9 cellular contexts compared by ENCODE assay signal in genomic region chr6:75230484-75231325, GRCh38. TPM values are rescaled to one million over a fixed set of nuclear protein-coding genes. Genes with fewer than 3 reads are reported as not detected.
A peak's percentile ranks its signal among the peaks of the same experiment; 100 is the strongest.
DNase-seq lines count a peak whose midpoint lies in the region; ATAC-seq, FAIRE-seq and TF ChIP-seq lines count a peak whose summit lies in the region.
"Had no signal": no experiment of that assay in that cellular context is flagged by ENCODE, and none has a peak within 500 bp of the region (broad histone marks: within the 10 kb centered on the region; RNA-seq: fewer than 3 reads in every experiment).

No MANE protein-coding gene starts in this region.

- WGBS in K562 (ENCODE audit: insufficient coverage, low coverage, missing lambda C conversion rate) = 28% methylated on average over 10 of the region's 10 CpGs

- H3K4me1 ChIP-seq in K562 (replicated peaks in 1 of 2; ENCODE audit: control insufficient read depth in 2 of 2, insufficient read depth in 2 of 2, low read length in 2 of 2) = no peaks in the 10 kb centered on the region

- peaks cover 4% of the 10 kb centered on the region for H3K36me3 Mint-ChIP-seq in effector memory CD8-positive, alpha-beta T cell (ENCODE audit: insufficient read depth)
- no peaks in the 10 kb centered on the region for H3K36me3 Mint-ChIP-seq in activated T-helper 1 cell treated with anti-CD3 and anti-CD28 coated beads, Interleukin-12 subunit alpha, Interleukin-12 subunit beta, Interleukin-2, Interleukin-4 antibody, amounts not matched to agents 30 ng/mL and 10 ng/mL and 1 ng/mL, durations not matched to agents 14 hours and 24 hours and 36 hours (ENCODE audit: low read depth)

- no peak overlapping the region for H2AFZ ChIP-seq in K562 (ENCODE audit: low read depth, low read length)

- FAIRE-seq in K562 (lab: Jason Lieb, UNC) = peak; percentile 76

- POLR2A ChIA-PET in K562 (lab: Yijun Ruan, JAX) = no interaction called here

- in situ Hi-C loops in K562 (cut with MboI) = no loop called here

- H3K4me1 Mint-ChIP-seq in effector memory CD8-positive, alpha-beta T cell (ENCODE audit: low read depth in 2 of 2) = no peaks in the 10 kb centered on the region
- no peaks in the 10 kb centered on the region for H3K4me1 Mint-ChIP-seq in activated T-helper 1 cell treated with anti-CD3 and anti-CD28 coated beads, Interleukin-12 subunit alpha, Interleukin-12 subunit beta, Interleukin-2, Interleukin-4 antibody, amounts not matched to agents 30 ng/mL and 10 ng/mL and 1 ng/mL, durations not matched to agents 14 hours and 24 hours and 36 hours (ENCODE audit: low read depth)

- no peaks in the 10 kb centered on the region for H4K20me1 ChIP-seq in K562 (replicated peaks; ENCODE audit: control insufficient read depth, insufficient read depth, low read length)

- CTCF ChIA-PET in K562 (lab: Yijun Ruan, JAX; ENCODE audit: low intra/inter-chr PET ratio) = interaction anchor here (0.6 kb wide), 2 partner anchors 296 to 1492 kb away, joined by 3 read pairs; no protein-coding TSS in a partner anchor

- H3K36me3 ChIP-seq in K562 (ENCODE audit: control insufficient read depth, insufficient read depth, low read length) = no peaks in the 10 kb centered on the region

- H3K9me3 Mint-ChIP-seq in effector memory CD8-positive, alpha-beta T cell = no peaks in the 10 kb centered on the region
- no peaks in the 10 kb centered on the region for H3K9me3 Mint-ChIP-seq in activated T-helper 1 cell treated with anti-CD3 and anti-CD28 coated beads, Interleukin-12 subunit alpha, Interleukin-12 subunit beta, Interleukin-2, Interleukin-4 antibody, amounts not matched to agents 30 ng/mL and 10 ng/mL and 1 ng/mL, durations not matched to agents 14 hours and 24 hours and 36 hours

- intact Hi-C loops in K562 (cut with micrococcal nuclease) = no loop called here
- intact Hi-C loops in activated T-helper 1 cell treated with anti-CD3 and anti-CD28 coated beads, Interleukin-12 subunit alpha, Interleukin-12 subunit beta, Interleukin-2, Interleukin-4 antibody, amounts not matched to agents 30 ng/mL and 10 ng/mL and 1 ng/mL, durations not matched to agents 14 hours and 24 hours and 36 hours (cut with micrococcal nuclease) = no loop called here

- H3K27ac Mint-ChIP-seq in effector memory CD8-positive, alpha-beta T cell = no peak overlapping the region
- H3K27ac Mint-ChIP-seq in activated T-helper 1 cell treated with anti-CD3 and anti-CD28 coated beads, Interleukin-12 subunit alpha, Interleukin-12 subunit beta, Interleukin-2, Interleukin-4 antibody, amounts not matched to agents 30 ng/mL and 10 ng/mL and 1 ng/mL, durations not matched to agents 14 hours and 24 hours and 36 hours = no peak overlapping the region

- H3K9me1 ChIP-seq in K562 (ENCODE audit: control insufficient read depth, insufficient read depth, low read length) = no peaks in the 10 kb centered on the region

- H3K4me2 ChIP-seq in K562 (ENCODE audit: insufficient read depth, low read length) = no peak overlapping the region

- peak; percentile 50 to 68 (median 58); a peak in 5 of 6 replicates for TF ChIP-seq CTCF in K562 (IDR thresholded peaks at IDR 0.05 in 2 of 3, conservative IDR thresholded peaks at IDR 0.05 in 1 of 3; ENCODE audit: insufficient read depth in 2 of 3, low read depth in 1 of 3, low read length in 3 of 3)

- TF ChIP-seq RAD21 in K562 (CRISPR knock-in tag; conservative IDR thresholded peaks at IDR 0.05 in 1 of 2, IDR thresholded peaks at IDR 0.05 in 1 of 2) = peak; percentile 58 to 68

- no peak overlapping the region for H3K9ac ChIP-seq in K562 (ENCODE audit: insufficient read depth in 1 of 2, low read depth in 2 of 2, low read length in 2 of 2)

- H3K9me3 ChIP-seq in K562 (replicated peaks; ENCODE audit: control insufficient read depth, insufficient read depth, low read depth, low read length) = no peaks in the 10 kb centered on the region

- H3K79me2 ChIP-seq in K562 (ENCODE audit: control insufficient read depth, insufficient read depth, low read length) = no peaks in the 10 kb centered on the region

- TF ChIP-seq POLR2A in K562 (conservative IDR thresholded peaks at IDR 0.05) = no peak

- no peaks in the 10 kb centered on the region for H3K27me3 ChIP-seq in K562 (ENCODE audit: control insufficient read depth in 2 of 2, insufficient read depth in 2 of 2, low read length in 2 of 2)

- no TSS peak for BruUV-seq in K562 (replicated peaks; lab: Mats Ljungman, UMichigan)

- no peak overlapping the region for H3K4me3 Mint-ChIP-seq in effector memory CD8-positive, alpha-beta T cell
- no peak overlapping the region for H3K4me3 Mint-ChIP-seq in activated T-helper 1 cell treated with anti-CD3 and anti-CD28 coated beads, Interleukin-12 subunit alpha, Interleukin-12 subunit beta, Interleukin-2, Interleukin-4 antibody, amounts not matched to agents 30 ng/mL and 10 ng/mL and 1 ng/mL, durations not matched to agents 14 hours and 24 hours and 36 hours

- no peak for TF ChIP-seq EP300 in K562 (IDR thresholded peaks at IDR 0.05; ENCODE audit: low read length)

- ATAC-seq in K562 = peak; percentile 91
- ATAC-seq in effector memory CD8-positive, alpha-beta T cell (replicated peaks) = no peak
- ATAC-seq in GM18498 (IDR thresholded peaks at IDR 0.05; ENCODE audit: unreplicated experiment) = no peak

- H3K4me3 ChIP-seq in K562 = no peak overlapping the region

- no peaks in the 10 kb centered on the region for H3K27me3 Mint-ChIP-seq in effector memory CD8-positive, alpha-beta T cell
- H3K27me3 Mint-ChIP-seq in activated T-helper 1 cell treated with anti-CD3 and anti-CD28 coated beads, Interleukin-12 subunit alpha, Interleukin-12 subunit beta, Interleukin-2, Interleukin-4 antibody, amounts not matched to agents 30 ng/mL and 10 ng/mL and 1 ng/mL, durations not matched to agents 14 hours and 24 hours and 36 hours (ENCODE audit: insufficient read depth) = peaks cover 4% of the 10 kb centered on the region

- H3K27ac ChIP-seq in K562 (ENCODE audit: extremely low read depth, low read depth, low read length) = no peak overlapping the region

- peak; percentile 54 for DNase-seq in Daoy (ENCODE audit: low read depth)
- DNase-seq in LoVo (ENCODE audit: low spot score) = peak; percentile 50
- peak; percentile 41 to 57 (median 55) for DNase-seq in K562 (ENCODE audit: extremely low read depth in 1 of 4, low spot score in 3 of 4)
- peak; percentile 54 for DNase-seq in kidney tubule cell (ENCODE audit: low spot score)
- no peak for DNase-seq in effector memory CD8-positive, alpha-beta T cell
- DNase-seq in NCI-H1436 (lab: John Stamatoyannopoulos, UW) = no peak
- DNase-seq in activated T-helper 1 cell treated with anti-CD3 and anti-CD28 coated beads, Interleukin-12 subunit alpha, Interleukin-12 subunit beta, Interleukin-2, Interleukin-4 antibody, amounts not matched to agents 30 ng/mL and 10 ng/mL and 1 ng/mL, durations not matched to agents 14 hours and 24 hours and 36 hours (ENCODE audit: low spot score) = no peak

RNA-seq across cellular contexts. Expression of gene COX7A2, which starts 12.9 kb away (rescaled TPM):
- 801 and 813 TPM in 2 replicates for total RNA-seq in Daoy (2014; rRNA removed; shearing (Covaris generic))
- 16.2 and 38.9 TPM in 2 replicates for total RNA-seq in K562 (2011; cell fraction: chromatin; rRNA removed; ENCODE audit: low replicate concordance)
- 35.9 and 40.2 TPM in 2 replicates for total RNA-seq in K562 (2011; cell fraction: nucleolus; rRNA removed)
- total RNA-seq in K562 (2011; cell fraction: nucleoplasm; rRNA removed) = 46.6 and 74.0 TPM in 2 replicates
- total RNA-seq in K562 (2014; rRNA removed) (182 and 234 TPM in 2 replicates), K562 (2014; rRNA removed; fragmentation: Illumina TruSeq; extraction: Trizol) (546 and 593 TPM in 2 replicates), K562 (2015; rRNA removed; fragmentation: Illumina TruSeq; extraction: Trizol) (529 and 585 TPM in 2 replicates), K562 (2021) (548 and 636 TPM in 2 replicates)
- polyA plus RNA-seq in K562 (2011; rRNA removed) (833 and 852 TPM in 2 replicates), K562 (2014; fragmentation: Illumina TruSeq; extraction: Trizol) (472 and 685 TPM in 2 replicates), K562 (2014; fragmentation: Nextera tagmentation; extraction: Ambion mirVana) (1,000 to 10,000 TPM; 1,858 to 2,216 TPM), K562 (2014; rRNA removed) (402 and 501 TPM in 2 replicates)
- polyA plus RNA-seq in K562 (2011; cell fraction: cytosol; rRNA removed) = 229 and 319 TPM in 2 replicates
- 197 and 351 TPM in 2 replicates for polyA plus RNA-seq in K562 (2011; cell fraction: nucleus; rRNA removed)
- 641 and 749 TPM in 2 replicates for polyA plus RNA-seq in K562 (2012)
- 40.4 and 45.6 TPM in 2 replicates for polyA minus RNA-seq in K562 (2011; rRNA and poly(A)+ RNA removed)
- polyA minus RNA-seq in K562 (2011; cell fraction: cytosol; rRNA and poly(A)+ RNA removed) = 38.7 and 61.6 TPM in 2 replicates
- 12.9 and 28.1 TPM in 2 replicates for polyA minus RNA-seq in K562 (2011; cell fraction: nucleus; rRNA and poly(A)+ RNA removed)
- total RNA-seq in activated T-helper 1 cell treated with anti-CD3 and anti-CD28 coated beads, Interleukin-12 subunit alpha, Interleukin-12 subunit beta, Interleukin-2, Interleukin-4 antibody, amounts not matched to agents 30 ng/mL and 10 ng/mL and 1 ng/mL, durations not matched to agents 14 hours and 24 hours and 36 hours = 495 and 497 TPM in 2 replicates

RNA-seq across cellular contexts. Expression of gene COL12A1, which starts 24.9 kb away (rescaled TPM):
- 5.5 and 6.6 TPM in 2 replicates for total RNA-seq in Daoy (2014; rRNA removed; shearing (Covaris generic))
- total RNA-seq in K562 (2011; cell fraction: chromatin; rRNA removed; ENCODE audit: low replicate concordance) = 0.18 TPM in 1 of 2 replicates, not detected in the other
- total RNA-seq in K562 (2011; cell fraction: nucleolus; rRNA removed) = not detected in 2 replicates
- not detected in 2 replicates for total RNA-seq in K562 (2011; cell fraction: nucleoplasm; rRNA removed)
- total RNA-seq in K562 (2014; rRNA removed) (not detected in 2 replicates), K562 (2014; rRNA removed; fragmentation: Illumina TruSeq; extraction: Trizol) (not detected in 2 replicates), K562 (2015; rRNA removed; fragmentation: Illumina TruSeq; extraction: Trizol) (not detected in 2 replicates), K562 (2021) (0.11 and 0.20 TPM in 2 replicates)
- polyA plus RNA-seq in K562 (2011; rRNA removed) (0.01 TPM in 1 of 2 replicates, not detected in the other), K562 (2014; fragmentation: Illumina TruSeq; extraction: Trizol) (not detected in 2 replicates), K562 (2014; fragmentation: Nextera tagmentation; extraction: Ambion mirVana) (not detected), K562 (2014; rRNA removed) (0.01 TPM in 1 of 2 replicates, not detected in the other)
- polyA plus RNA-seq in K562 (2011; cell fraction: cytosol; rRNA removed) = 0.01 TPM in 1 of 2 replicates, not detected in the other
- polyA plus RNA-seq in K562 (2011; cell fraction: nucleus; rRNA removed) = 0.04 and 0.08 TPM in 2 replicates
- 0.01 TPM in 1 of 2 replicates, not detected in the other for polyA plus RNA-seq in K562 (2012)
- polyA minus RNA-seq in K562 (2011; rRNA and poly(A)+ RNA removed) = 0.27 TPM in 1 of 2 replicates, not detected in the other
- 1.5 and 1.8 TPM in 2 replicates for polyA minus RNA-seq in K562 (2011; cell fraction: cytosol; rRNA and poly(A)+ RNA removed)
- polyA minus RNA-seq in K562 (2011; cell fraction: nucleus; rRNA and poly(A)+ RNA removed) = 0.22 and 0.27 TPM in 2 replicates
- 0.03 TPM in 1 of 2 replicates, not detected in the other for total RNA-seq in activated T-helper 1 cell treated with anti-CD3 and anti-CD28 coated beads, Interleukin-12 subunit alpha, Interleukin-12 subunit beta, Interleukin-2, Interleukin-4 antibody, amounts not matched to agents 30 ng/mL and 10 ng/mL and 1 ng/mL, durations not matched to agents 14 hours and 24 hours and 36 hours
- total RNA-seq: T-helper 1 cell treated with Interleukin-12 subunit alpha and Interleukin-12 subunit beta and Interleukin-4 antibody, amounts not matched to agents 30 ng/mL and 1 ng/mL, for 36 hours had no signal

RNA-seq across cellular contexts. Expression of gene TMEM30A, which starts 53.9 kb away (rescaled TPM):
- 101 and 115 TPM in 2 replicates for total RNA-seq in Daoy (2014; rRNA removed; shearing (Covaris generic))
- 14.6 and 50.2 TPM in 2 replicates for total RNA-seq in K562 (2011; cell fraction: chromatin; rRNA removed; ENCODE audit: low replicate concordance)
- 9.2 and 12.1 TPM in 2 replicates for total RNA-seq in K562 (2011; cell fraction: nucleolus; rRNA removed)
- total RNA-seq in K562 (2011; cell fraction: nucleoplasm; rRNA removed) = 30.1 and 51.8 TPM in 2 replicates
- total RNA-seq in K562 (2014; rRNA removed) (16.3 and 17.1 TPM in 2 replicates), K562 (2014; rRNA removed; fragmentation: Illumina TruSeq; extraction: Trizol) (31.2 and 37.1 TPM in 2 replicates), K562 (2015; rRNA removed; fragmentation: Illumina TruSeq; extraction: Trizol) (27.0 and 29.2 TPM in 2 replicates), K562 (2021) (27.4 and 29.5 TPM in 2 replicates)
- polyA plus RNA-seq in K562 (2011; rRNA removed) (14.0 and 15.0 TPM in 2 replicates), K562 (2014; fragmentation: Illumina TruSeq; extraction: Trizol) (20.6 and 21.3 TPM in 2 replicates), K562 (2014; fragmentation: Nextera tagmentation; extraction: Ambion mirVana) (1 to 10 TPM; 6.5 to 9.0 TPM), K562 (2014; rRNA removed) (16.3 and 16.7 TPM in 2 replicates)
- polyA plus RNA-seq in K562 (2011; cell fraction: cytosol; rRNA removed) = 2.8 and 6.8 TPM in 2 replicates
- 6.6 and 11.8 TPM in 2 replicates for polyA plus RNA-seq in K562 (2011; cell fraction: nucleus; rRNA removed)
- polyA plus RNA-seq in K562 (2012) = 23.0 and 34.7 TPM in 2 replicates
- 30.7 and 39.1 TPM in 2 replicates for polyA minus RNA-seq in K562 (2011; rRNA and poly(A)+ RNA removed)
- polyA minus RNA-seq in K562 (2011; cell fraction: cytosol; rRNA and poly(A)+ RNA removed) = 7.9 and 8.2 TPM in 2 replicates
- polyA minus RNA-seq in K562 (2011; cell fraction: nucleus; rRNA and poly(A)+ RNA removed) = 6.6 and 12.9 TPM in 2 replicates
- 66.6 and 67.2 TPM in 2 replicates for total RNA-seq in activated T-helper 1 cell treated with anti-CD3 and anti-CD28 coated beads, Interleukin-12 subunit alpha, Interleukin-12 subunit beta, Interleukin-2, Interleukin-4 antibody, amounts not matched to agents 30 ng/mL and 10 ng/mL and 1 ng/mL, durations not matched to agents 14 hours and 24 hours and 36 hours

Comparison
In these comparisons a context has a peak if more than half of its experiments do, and no peak if none do; other contexts are left out.
1. DNase-seq: peak in Daoy (single experiment), LoVo (single experiment), K562 (4 of 4) and kidney tubule cell (single experiment); none in effector memory CD8-positive, alpha-beta T cell (0 of 3), NCI-H1436 (single experiment) and activated T-helper 1 cell treated with anti-CD3 and anti-CD28 coated beads, Interleukin-12 subunit alpha, Interleukin-12 subunit beta, Interleukin-2, Interleukin-4 antibody, amounts not matched to agents 30 ng/mL and 10 ng/mL and 1 ng/mL, durations not matched to agents 14 hours and 24 hours and 36 hours (single experiment).